In the genomic region with DNA sequence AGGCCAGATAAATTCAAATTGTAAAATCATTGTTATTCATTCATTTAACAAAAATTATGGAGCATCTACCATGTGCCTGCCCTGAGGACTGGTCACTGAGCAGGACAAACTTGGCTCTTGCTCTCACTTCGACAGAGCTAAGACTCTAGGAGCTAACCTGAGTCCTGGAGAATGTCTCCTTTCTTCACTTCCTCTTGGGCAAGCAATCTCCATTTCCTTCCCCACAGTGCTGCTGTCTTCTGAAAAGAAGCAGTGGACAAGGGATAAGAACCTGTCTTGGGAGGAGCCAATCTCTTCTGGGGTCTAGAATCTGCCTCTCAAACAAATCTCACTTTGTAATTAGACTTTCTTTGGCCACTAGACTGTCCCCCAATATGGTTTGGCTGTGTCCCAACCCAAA, we compare ENCODE assay signal across 25 cellular contexts.
"Had no signal": no experiment of that assay in that cellular context is flagged by ENCODE, and none has a peak within 500 bp of the region (broad histone marks: within the 10 kb centered on the region; RNA-seq: fewer than 3 reads in every experiment).

No MANE protein-coding gene starts in this region.

- H3K4me3 Mint-ChIP-seq: activated CD4-positive, alpha-beta T cell treated with anti-CD3 and anti-CD28 coated beads for 36 hours; activated naive CD4-positive, alpha-beta T cell treated with anti-CD3 and anti-CD28 coated beads for 36 hours; activated naive CD8-positive, alpha-beta T cell treated with anti-CD3 and anti-CD28 coated beads for 36 hours; naive thymus-derived CD8-positive, alpha-beta T cell; neural crest cell had no signal

- H3K36me3 Mint-ChIP-seq: activated naive CD8-positive, alpha-beta T cell treated with anti-CD3 and anti-CD28 coated beads for 36 hours; naive thymus-derived CD8-positive, alpha-beta T cell had no signal

- H3K36me3 ChIP-seq: adrenal gland, esophagus muscularis mucosa, heart left ventricle, spleen, suprapubic skin, tibial artery, upper lobe of right lung had no signal

- ATAC-seq: activated CD4-positive, alpha-beta T cell treated with anti-CD3 and anti-CD28 coated beads for 36 hours; body of pancreas; foreskin keratinocyte; heart left ventricle; naive thymus-derived CD8-positive, alpha-beta T cell; right cardiac atrium; upper lobe of right lung had no signal

- H3K27ac Mint-ChIP-seq: activated CD4-positive, alpha-beta T cell treated with anti-CD3 and anti-CD28 coated beads for 36 hours; activated naive CD8-positive, alpha-beta T cell treated with anti-CD3 and anti-CD28 coated beads for 36 hours had no signal

- H3K27ac ChIP-seq: adrenal gland, body of pancreas, esophagus muscularis mucosa, foreskin keratinocyte, heart left ventricle, suprapubic skin, tibial artery, upper lobe of right lung had no signal

- H3K27me3 ChIP-seq: adrenal gland, body of pancreas, foreskin keratinocyte, heart left ventricle, spleen, suprapubic skin, tibial artery, upper lobe of right lung had no signal

- H3K4me3 ChIP-seq: adrenal gland, body of pancreas, esophagus muscularis mucosa, heart left ventricle, spleen, suprapubic skin, tibial artery, upper lobe of right lung had no signal

- H3K27me3 Mint-ChIP-seq: activated CD4-positive, alpha-beta T cell treated with anti-CD3 and anti-CD28 coated beads for 36 hours; activated naive CD8-positive, alpha-beta T cell treated with anti-CD3 and anti-CD28 coated beads for 36 hours; naive thymus-derived CD8-positive, alpha-beta T cell had no signal

- H3K9me3 ChIP-seq: adrenal gland, body of pancreas, esophagus muscularis mucosa, heart left ventricle, suprapubic skin, tibial artery, upper lobe of right lung had no signal

- H3K4me1 ChIP-seq: adrenal gland, body of pancreas, foreskin keratinocyte had no signal

- H3K9me3 Mint-ChIP-seq: naive thymus-derived CD8-positive, alpha-beta T cell; neural crest cell had no signal

- DNase-seq: activated CD4-positive, alpha-beta T cell treated with anti-CD3 and anti-CD28 coated beads for 36 hours; activated CD4-positive, CD25-positive, alpha-beta regulatory T cell; activated effector memory CD4-positive, alpha-beta T cell treated with Interleukin-2 at 50 U/mL for 16 hours; activated naive CD4-positive, alpha-beta T cell treated with anti-CD3 and anti-CD28 coated beads for 36 hours; activated naive CD8-positive, alpha-beta T cell treated with anti-CD3 and anti-CD28 coated beads for 36 hours; activated T-cell treated with anti-CD3 and anti-CD28 coated beads for 4 hours; adrenal gland; aorta; body of pancreas; dermis blood vessel endothelial cell; effector CD4-positive, alpha-beta T cell; foreskin keratinocyte; heart left ventricle; hypothalamus; mesenchymal stem cell; naive thymus-derived CD8-positive, alpha-beta T cell; occipital lobe; right cardiac atrium; spleen; stimulated activated naive CD4-positive, alpha-beta T cell; tibial artery; upper lobe of right lung had no signal
